8 cellular contexts compared by ENCODE assay signal in the genomic region with DNA sequence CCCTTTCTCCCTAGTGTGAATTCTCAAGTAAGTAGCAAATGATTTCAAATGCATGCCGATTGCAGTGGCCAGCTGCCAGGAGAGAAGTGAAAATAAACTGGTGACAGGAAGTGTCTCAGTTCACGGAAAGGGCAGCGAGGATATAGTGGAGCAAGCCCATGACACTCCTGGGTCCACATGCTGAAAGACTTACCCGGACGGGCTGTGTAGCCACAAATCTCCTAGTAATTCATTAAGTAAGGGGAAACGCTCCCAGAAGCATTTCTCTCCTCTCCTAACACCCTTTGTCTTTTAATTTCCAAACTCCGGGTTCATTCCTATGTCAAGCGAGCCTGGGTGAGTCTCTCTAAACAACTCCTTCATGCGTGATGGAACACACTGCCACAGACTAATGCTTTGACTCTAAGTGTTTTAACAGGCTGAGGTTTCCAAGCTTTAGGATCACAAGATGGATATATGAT.
A peak's percentile ranks its signal among the peaks of the same experiment; 100 is the strongest.
DNase-seq lines count a peak whose midpoint lies in the region; FAIRE-seq lines count a peak whose summit lies in the region.

No MANE protein-coding gene starts in this region.

- DNase-seq in GM19239 (ENCODE audit: insufficient read length, low spot score) (no peak), SKM-1 (lab: John Stamatoyannopoulos, UW; ENCODE audit: unreplicated experiment) (peak; percentile 67), head of caudate nucleus (peak in 39 of 42 donors; percentile 8 to 66 (median 28)), posterior vena cava (ENCODE audit: low spot score) (peak; percentile 91), DMS79 (lab: John Stamatoyannopoulos, UW) (no peak), NCI-H128 (lab: John Stamatoyannopoulos, UW; ENCODE audit: unreplicated experiment) (no peak)
- DNase-seq in stimulated activated CD4-positive, alpha-beta T cell treated with anti-CD3 and anti-CD28 coated beads, Interleukin-12 subunit alpha, Interleukin-12 subunit beta, amount 100 ng/mL, for 4 hours = no peak
- DNase-seq in activated CD4-positive, CD25-positive, alpha-beta regulatory T cell treated with anti-CD3 and anti-CD28 coated beads, Interleukin-2, amount 50 U/mL, for 72 hours = no peak

- intact Hi-C loops in head of caudate nucleus (cut with DNase I) (no loop called here), posterior vena cava (cut with DNase I) (loop anchor here in 1 of 2 donors (2.0 kb wide), 1 partner anchor 38 kb away; no protein-coding TSS in a partner anchor)

- FAIRE-seq in GM19239 (lab: Jason Lieb, UNC) = peak; percentile 33

Comparison
In these comparisons a context has a peak if more than half of its experiments do, and no peak if none do; other contexts are left out.
1. DNase-seq: peak in SKM-1 (single experiment), head of caudate nucleus (39 of 42) and posterior vena cava (single experiment); none in GM19239 (single experiment), DMS79 (single experiment), stimulated activated CD4-positive, alpha-beta T cell treated with anti-CD3 and anti-CD28 coated beads, Interleukin-12 subunit alpha, Interleukin-12 subunit beta, amount 100 ng/mL, for 4 hours (single experiment), NCI-H128 (single experiment) and activated CD4-positive, CD25-positive, alpha-beta regulatory T cell treated with anti-CD3 and anti-CD28 coated beads, Interleukin-2, amount 50 U/mL, for 72 hours (single experiment).